4 cellular contexts compared by ENCODE assay signal in the genomic region with DNA sequence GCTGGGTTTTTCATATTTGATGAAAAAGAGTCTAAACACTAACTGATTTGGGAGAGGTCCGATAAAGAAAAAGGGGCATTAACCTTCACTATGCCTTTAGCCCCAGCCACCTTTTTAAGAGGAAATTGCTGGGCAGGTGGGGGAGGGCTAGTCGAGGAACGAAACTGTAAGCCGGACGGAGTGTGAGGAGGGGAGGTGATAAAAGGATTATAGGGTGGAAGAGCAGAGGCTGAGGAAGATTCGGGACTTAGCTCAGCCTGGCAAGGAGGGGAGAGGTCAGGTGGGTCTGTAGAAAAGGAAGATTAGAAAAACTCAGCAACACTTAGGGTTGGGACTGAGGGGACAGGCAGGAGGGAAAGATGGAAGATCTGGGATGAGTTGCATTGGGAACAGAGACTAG.
"Had no signal": no experiment of that assay in that cellular context is flagged by ENCODE, and none has a peak within 500 bp of the region (broad histone marks: within the 10 kb centered on the region; RNA-seq: fewer than 3 reads in every experiment).

No MANE protein-coding gene starts in this region.

- H3K27ac Mint-ChIP-seq: IgD-negative memory B cell had no signal

- H3K27ac ChIP-seq: HL-60 had no signal

- H3K4me3 Mint-ChIP-seq: IgD-negative memory B cell had no signal

- DNase-seq: IMR-90 had no signal

- H3K36me3 Mint-ChIP-seq: IgD-negative memory B cell had no signal

- H3K4me3 ChIP-seq: K562 had no signal

- H3K4me1 Mint-ChIP-seq: IgD-negative memory B cell had no signal

- H3K9me3 Mint-ChIP-seq: IgD-negative memory B cell had no signal
